Comparison of ENCODE assay signal across 10 cellular contexts in the genomic region with DNA sequence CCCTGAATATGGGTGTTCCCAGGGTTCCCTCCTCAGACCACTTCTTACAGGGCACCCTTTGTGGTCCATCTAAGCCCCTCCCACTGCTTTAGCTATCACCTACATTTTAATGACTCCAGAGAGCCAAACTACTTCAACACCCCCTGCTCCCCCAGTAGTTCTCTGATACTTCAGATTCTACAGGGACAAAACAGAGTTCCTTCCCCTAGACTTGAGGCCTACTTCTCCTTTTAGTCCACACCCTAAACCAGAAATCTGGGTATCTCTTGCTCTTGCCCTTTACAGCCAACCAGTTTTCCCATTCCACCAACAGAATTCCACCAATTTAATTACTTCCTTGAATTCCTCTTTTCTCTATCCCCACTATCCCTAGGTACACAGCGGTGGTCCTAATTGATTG.
DNase-seq lines count a peak whose midpoint lies in the region; ATAC-seq and TF ChIP-seq lines count a peak whose summit lies in the region.
"Had no signal": no experiment of that assay in that cellular context is flagged by ENCODE, and none has a peak within 500 bp of the region (broad histone marks: within the 10 kb centered on the region; RNA-seq: fewer than 3 reads in every experiment).

No MANE protein-coding gene starts in this region.

- TF ChIP-seq CTCF in Calu3 (IDR thresholded peaks at IDR 0.05; ENCODE audit: unreplicated experiment) = no peak
- TF ChIP-seq CTCF in ascending aorta (IDR thresholded peaks at IDR 0.05) = no peak
- no peak for TF ChIP-seq CTCF in osteocyte (IDR thresholded peaks at IDR 0.05)

- H3K4me3 Mint-ChIP-seq in Calu3 (ENCODE audit: low read depth, unreplicated experiment) = peak overlapping the region; percentile 89
- peak overlapping the region; percentile 81 for H3K4me3 Mint-ChIP-seq in osteocyte (ENCODE audit: unreplicated experiment)

- H3K9me2 ChIP-seq in Karpas-422 (replicated peaks; ENCODE audit: insufficient read depth, low read length) = no peaks in the 10 kb centered on the region

- peaks cover 24% of the 10 kb centered on the region for H4K20me1 ChIP-seq in Karpas-422 (ENCODE audit: insufficient read depth, low read depth, low read length)

- no peaks in the 10 kb centered on the region for H3K27me3 Mint-ChIP-seq in Calu3 (ENCODE audit: unreplicated experiment)
- H3K27me3 Mint-ChIP-seq in osteocyte (ENCODE audit: unreplicated experiment) = no peaks in the 10 kb centered on the region

- peaks cover 82% of the 10 kb centered on the region for H3K79me2 ChIP-seq in Karpas-422 (ENCODE audit: low read length)

- H3K9ac ChIP-seq in Karpas-422 (ENCODE audit: low read length) = peak overlapping the region; percentile 98

- H3K27me3 ChIP-seq in Karpas-422 (ENCODE audit: low read length) (no peaks in the 10 kb centered on the region), ascending aorta (no peaks in the 10 kb centered on the region)
- H3K27me3 ChIP-seq: pancreas had no signal

- H3K4me1 Mint-ChIP-seq in Calu3 (ENCODE audit: low read depth, unreplicated experiment) (peaks cover 14% of the 10 kb centered on the region), osteocyte (ENCODE audit: unreplicated experiment) (peaks cover 40% of the 10 kb centered on the region)

- BruUV-seq in Calu3 (replicated peaks; lab: Mats Ljungman, UMichigan) = no TSS peak

- H3K36me3 Mint-ChIP-seq in Calu3 (ENCODE audit: insufficient read depth, unreplicated experiment) (peaks cover 32% of the 10 kb centered on the region), osteocyte (ENCODE audit: unreplicated experiment) (peaks cover 8% of the 10 kb centered on the region)

- intact Hi-C loops in Calu3 (cut with micrococcal nuclease; ENCODE audit: unreplicated experiment) (loop anchor here (5.0 kb wide), 1 partner anchor 40 kb away; no protein-coding TSS in a partner anchor), ascending aorta (cut with DNase I) (loop anchor here (5.0 to 10.0 kb wide), 4 partner anchors 330 to 1682 kb away; a partner anchor contains a TSS)

- DNase-seq in Calu3 (no peak), Karpas-422 (peak; percentile 72), ascending aorta (ENCODE audit: low spot score in 2 of 2) (no peak), osteocyte (ENCODE audit: extremely low spot score, unreplicated experiment) (no peak)
- no peak for DNase-seq in effector CD8-positive, alpha-beta T cell (lab: John Stamatoyannopoulos, UW)
- DNase-seq: activated CD4-positive, alpha-beta T cell treated with anti-CD3 and anti-CD28 coated beads for 48 hours; pancreas had no signal

- H3K4me3 ChIP-seq in Karpas-422 (ENCODE audit: low read length) (peak overlapping the region; percentile 90), ascending aorta (no peak overlapping the region)
- H3K4me3 ChIP-seq: cardiac muscle cell had no signal

- no peaks in the 10 kb centered on the region for H3K9me3 ChIP-seq in Karpas-422 (ENCODE audit: low read length)
- no peaks in the 10 kb centered on the region for H3K9me3 ChIP-seq in ascending aorta
- H3K9me3 ChIP-seq: pancreas had no signal

- peaks cover 76% of the 10 kb centered on the region for H3K4me1 ChIP-seq in Karpas-422 (ENCODE audit: low read length)
- H3K4me1 ChIP-seq in ascending aorta = peaks cover 0 to 19% of the 10 kb centered on the region in 2 donors

- H3K4me2 ChIP-seq in Karpas-422 (ENCODE audit: low read depth, low read length, poor library complexity, severe bottlenecking) = peak overlapping the region; percentile 83

- H2AFZ ChIP-seq in Karpas-422 (ENCODE audit: low read length) = no peak overlapping the region

- no peaks in the 10 kb centered on the region for H3K9me3 Mint-ChIP-seq in Calu3 (ENCODE audit: low read depth, unreplicated experiment)
- no peaks in the 10 kb centered on the region for H3K9me3 Mint-ChIP-seq in osteocyte (ENCODE audit: unreplicated experiment)

- ATAC-seq in GM18519 (IDR thresholded peaks at IDR 0.05; ENCODE audit: low FRiP score, unreplicated experiment) (no peak), GM21717 (IDR thresholded peaks at IDR 0.05; ENCODE audit: unreplicated experiment) (no peak)
- ATAC-seq: pancreas had no signal

- H3K27ac Mint-ChIP-seq in Calu3 (ENCODE audit: unreplicated experiment) = peak overlapping the region; percentile 1
- peak overlapping the region; percentile 90 for H3K27ac Mint-ChIP-seq in osteocyte (ENCODE audit: unreplicated experiment)

- H3K27ac ChIP-seq in Karpas-422 (ENCODE audit: low read length) = peak overlapping the region; percentile 79
- peak overlapping the region; percentile 100 for H3K27ac ChIP-seq in ascending aorta
- H3K27ac ChIP-seq: cardiac muscle cell had no signal

- H3K36me3 ChIP-seq in Karpas-422 (ENCODE audit: insufficient read depth, low read length) (peaks cover 23% of the 10 kb centered on the region; the same call in 1 of the 2 replicates), ascending aorta (no peaks in the 10 kb centered on the region)
- H3K36me3 ChIP-seq: cardiac muscle cell, pancreas had no signal

- CTCF ChIA-PET in Calu3 (lab: Charles Lee) = no interaction called here
